In the genomic region with DNA sequence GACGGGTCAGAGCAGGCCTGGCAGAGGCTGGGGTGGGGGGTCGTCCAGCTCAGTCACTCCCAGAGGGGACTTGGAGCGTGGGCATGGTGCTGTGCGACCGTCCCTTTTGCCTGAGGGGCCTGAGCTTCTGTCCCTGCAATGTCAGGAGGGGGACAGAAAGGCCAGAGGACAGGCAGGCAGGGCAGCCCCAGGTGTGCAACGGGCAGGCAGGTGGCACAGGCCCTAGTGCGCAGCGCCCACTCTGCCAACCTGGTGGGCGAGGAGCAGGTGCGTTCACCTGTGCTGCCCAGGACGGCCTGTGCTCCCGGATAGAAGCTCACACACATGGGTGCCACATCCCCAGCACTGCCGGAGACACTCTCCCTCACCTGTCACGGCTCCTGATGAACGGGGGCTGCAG, we compare ENCODE assay signal across 16 cellular contexts.
DNase-seq lines count a peak whose midpoint lies in the region; ATAC-seq and TF ChIP-seq lines count a peak whose summit lies in the region.
"Had no signal": no experiment of that assay in that cellular context is flagged by ENCODE, and none has a peak within 500 bp of the region (broad histone marks: within the 10 kb centered on the region; RNA-seq: fewer than 3 reads in every experiment).

No MANE protein-coding gene starts in this region.

- no peak overlapping the region for H3K4me3 ChIP-seq in cardiac muscle cell
- no peak overlapping the region for H3K4me3 ChIP-seq in right atrium auricular region
- H3K4me3 ChIP-seq in gastrocnemius medialis: no peak overlapping the region
- H3K4me3 ChIP-seq: A549, BLaER1, HAP-1 had no signal

- H3K9me3 ChIP-seq in cardiac muscle cell (ENCODE audit: low read depth): no peaks in the 10 kb centered on the region
- H3K9me3 ChIP-seq in right atrium auricular region: no peaks in the 10 kb centered on the region
- H3K9me3 ChIP-seq in gastrocnemius medialis: no peaks in the 10 kb centered on the region
- H3K9me3 ChIP-seq: A549, BLaER1, HAP-1 had no signal

- in situ Hi-C loops in gastrocnemius medialis (cut with MboI; ENCODE audit: low sequenced_read_pairs in 4 of 4): no loop called here

- no peak for TF ChIP-seq POLR2A in gastrocnemius medialis (IDR thresholded peaks at IDR 0.05)

- ATAC-seq in Right ventricle myocardium superior (ENCODE audit: poor library complexity) (no peak), left ventricle myocardium superior (no peak), gastrocnemius medialis (no peak)
- ATAC-seq: A549; CD8-positive, alpha-beta T cell had no signal

- H3K27me3 Mint-ChIP-seq in CD14-positive monocyte (ENCODE audit: low read depth in 3 of 3): peaks cover 19 to 26% (median 20%) of the 10 kb centered on the region in 3 donors

- peaks cover 0 to 7% (median 0%) of the 10 kb centered on the region in 7 donors for H3K9me3 Mint-ChIP-seq in CD14-positive monocyte
- H3K9me3 Mint-ChIP-seq: CD8-positive, alpha-beta T cell had no signal

- H3K4me1 Mint-ChIP-seq in CD14-positive monocyte: peaks cover 8% of the 10 kb centered on the region

- no peak overlapping the region for H3K4me3 Mint-ChIP-seq in CD14-positive monocyte
- H3K4me3 Mint-ChIP-seq: CD8-positive, alpha-beta T cell had no signal

- peak overlapping the region in 1 of 7 donors; percentile 10 for H3K27ac Mint-ChIP-seq in CD14-positive monocyte
- H3K27ac Mint-ChIP-seq: CD8-positive, alpha-beta T cell had no signal

- no peaks in the 10 kb centered on the region for H3K36me3 Mint-ChIP-seq in CD14-positive monocyte
- H3K36me3 Mint-ChIP-seq: CD8-positive, alpha-beta T cell had no signal

- no peak for TF ChIP-seq CTCF in cardiac muscle cell (IDR thresholded peaks at IDR 0.05; ENCODE audit: low read depth, low read length)
- TF ChIP-seq CTCF in right atrium auricular region (IDR thresholded peaks at IDR 0.05): no peak
- TF ChIP-seq CTCF in gastrocnemius medialis (IDR thresholded peaks at IDR 0.05 in 4 of 5, conservative IDR thresholded peaks at IDR 0.05 in 1 of 5): no peak
- no peak for TF ChIP-seq CTCF in CD14-positive monocyte (IDR thresholded peaks at IDR 0.05)

- H3K36me3 ChIP-seq in cardiac muscle cell (no peaks in the 10 kb centered on the region), right atrium auricular region (peaks cover 41% of the 10 kb centered on the region), gastrocnemius medialis (no peaks in the 10 kb centered on the region)
- H3K36me3 ChIP-seq: BLaER1, HAP-1 had no signal

- H3K27me3 ChIP-seq in cardiac muscle cell (no peaks in the 10 kb centered on the region), right atrium auricular region (no peaks in the 10 kb centered on the region), gastrocnemius medialis (no peaks in the 10 kb centered on the region)

- H3K27ac ChIP-seq in cardiac muscle cell (peak overlapping the region; percentile 71), right atrium auricular region (peak overlapping the region; percentile 91 to 92), gastrocnemius medialis (peak overlapping the region; percentile 91 to 100 (median 98))
- H3K27ac ChIP-seq: 22Rv1, A549, BLaER1, HL-60 had no signal

- intact Hi-C loops in Right ventricle myocardium superior (cut with DNase I) (no loop called here), left ventricle myocardium superior (cut with micrococcal nuclease) (no loop called here), gastrocnemius medialis (cut with DNase I; ENCODE audit: low total_unique reads) (no loop called here), CD14-positive monocyte (cut with micrococcal nuclease) (no loop called here)

- no peak for DNase-seq in cardiac muscle cell (ENCODE audit: low read depth in 1 of 2, low spot score in 1 of 2)
- no peak for DNase-seq in Right ventricle myocardium superior
- no peak for DNase-seq in right atrium auricular region (ENCODE audit: low spot score)
- no peak for DNase-seq in left ventricle myocardium superior
- DNase-seq in gastrocnemius medialis: no peak
- DNase-seq in AG20443 (ENCODE audit: low spot score): no peak
- DNase-seq in CD14-positive monocyte (ENCODE audit: low spot score): no peak
- DNase-seq: Calu3; CD8-positive, alpha-beta T cell; DMS79 treated with DMSO at 0.1 percent for 48 hours; GF-D8 had no signal

- H3K4me1 ChIP-seq in cardiac muscle cell (ENCODE audit: low read depth): peaks cover 18% of the 10 kb centered on the region
- H3K4me1 ChIP-seq in right atrium auricular region: peaks cover 0 to 60% of the 10 kb centered on the region in 2 donors
- peaks cover 26 to 63% of the 10 kb centered on the region in 2 donors for H3K4me1 ChIP-seq in gastrocnemius medialis
- H3K4me1 ChIP-seq: A549, HAP-1 had no signal
